1 cellular context compared by ENCODE assay signal in genomic region chr18:31716362-31716761, GRCh38.
TF ChIP-seq lines count a peak whose summit lies in the region.

No MANE protein-coding gene starts in this region.

TF ChIP-seq in H1, 55 proteins besides CTCF, POLR2A, EP300 and RAD21 (continued from another document):
- TF ChIP-seq RNF2 (IDR thresholded peaks at IDR 0.05; ENCODE audit: borderline replicate concordance, low read depth, low read length, missing control alignments, poor library complexity, severe bottlenecking), result no peak
- TF ChIP-seq JUND (IDR thresholded peaks at IDR 0.05; ENCODE audit: low read length), result no peak
- TF ChIP-seq CEBPB (IDR thresholded peaks at IDR 0.05; ENCODE audit: low read depth, low read length), result no peak
- TF ChIP-seq BCL11A (IDR thresholded peaks at IDR 0.05; ENCODE audit: low read depth in 2 of 2, low read length in 2 of 2), result no peak
- TF ChIP-seq CHD1 (IDR thresholded peaks at IDR 0.05; ENCODE audit: low read depth, low read length), result no peak
- no peak for TF ChIP-seq TBP (IDR thresholded peaks at IDR 0.05; ENCODE audit: low read depth, low read length)
- no peak for TF ChIP-seq CTBP2 (IDR thresholded peaks at IDR 0.05; ENCODE audit: borderline replicate concordance, insufficient read depth, insufficient read length, low read length)
- no peak for TF ChIP-seq SP1 (IDR thresholded peaks at IDR 0.05; ENCODE audit: low read depth, low read length)
- no peak for TF ChIP-seq GTF2F1 (IDR thresholded peaks at IDR 0.05; ENCODE audit: borderline replicate concordance, low read depth, low read length)
- TF ChIP-seq CHD7 (IDR thresholded peaks at IDR 0.05; ENCODE audit: insufficient replicate concordance, low read length), result no peak
- TF ChIP-seq ZNF274 (IDR thresholded peaks at IDR 0.05; ENCODE audit: borderline replicate concordance, extremely low read depth, low read length), result no peak
- TF ChIP-seq SIN3A (conservative IDR thresholded peaks at IDR 0.05 in 1 of 2, IDR thresholded peaks at IDR 0.05 in 1 of 2; ENCODE audit: low read depth in 1 of 2, low read length in 2 of 2), result no peak
- TF ChIP-seq HDAC2 (IDR thresholded peaks at IDR 0.05; ENCODE audit: borderline replicate concordance in 1 of 2, low read depth in 2 of 2, low read length in 2 of 2), result no peak
TF ChIP-seq in H1: peak in this region for 0.
